Comparison of ENCODE assay signal across 8 cellular contexts in the genomic region with DNA sequence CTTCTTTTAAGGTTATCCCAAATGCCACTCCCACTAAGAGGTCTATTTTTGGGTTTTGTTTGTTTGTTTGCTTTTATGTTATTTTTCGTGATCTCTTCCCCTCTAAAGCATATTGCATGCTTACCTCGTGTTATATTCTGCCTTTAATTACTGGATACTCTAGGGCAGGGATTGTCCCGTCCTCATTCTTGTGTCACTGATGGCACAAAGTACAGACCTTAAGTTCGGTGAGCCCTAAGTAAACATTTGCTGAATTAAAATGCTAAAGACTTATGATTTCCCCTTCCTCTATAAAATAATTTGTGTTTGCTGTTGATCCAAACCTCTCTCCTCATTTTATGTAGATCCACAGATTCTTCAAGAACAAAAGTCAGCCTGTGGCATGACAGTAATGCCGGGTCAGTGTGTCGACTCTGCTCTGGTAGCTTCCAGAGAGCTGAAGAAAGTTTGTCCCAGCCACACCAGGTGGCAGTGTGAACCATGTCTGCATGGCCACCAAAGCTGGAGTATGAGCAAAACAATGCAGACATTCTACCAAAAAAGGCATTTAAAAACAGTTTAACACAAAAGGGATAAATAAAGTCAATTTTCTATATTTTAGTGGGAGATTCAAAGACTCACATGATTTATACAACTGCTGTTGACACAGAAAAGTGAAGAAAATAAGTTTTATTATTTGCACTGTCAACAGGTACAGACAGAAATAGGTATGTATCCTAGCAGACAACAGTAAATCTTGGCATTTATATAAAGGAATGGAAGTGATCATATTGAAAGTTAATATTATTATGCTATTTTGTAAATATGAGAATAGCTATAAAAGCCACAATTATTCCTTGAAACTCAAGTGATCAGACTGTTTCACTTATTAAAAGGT. TPM values are rescaled to one million over a fixed set of nuclear protein-coding genes. Genes with fewer than 3 reads are reported as not detected.
DNase-seq lines count a peak whose midpoint lies in the region; ATAC-seq, FAIRE-seq and TF ChIP-seq lines count a peak whose summit lies in the region.

No MANE protein-coding gene starts in this region.

- ATAC-seq in DND-41 (ENCODE audit: insufficient read depth, low read depth) = no peak
- ATAC-seq in GM21717 (IDR thresholded peaks at IDR 0.05; ENCODE audit: unreplicated experiment) = no peak
- ATAC-seq in stimulated activated memory B cell treated with anti-CD40 and anti-IgM and Interleukin-4, amounts not matched to agents 10 μg/mL and 1 μg/mL and 100 μg/mL, for 72 hours = no peak

- no peaks in the 10 kb centered on the region for H3K4me1 Mint-ChIP-seq in astrocyte (ENCODE audit: low read depth, unreplicated experiment)
- no peaks in the 10 kb centered on the region for H3K4me1 Mint-ChIP-seq in stimulated activated memory B cell treated with anti-CD40 and anti-IgM and Interleukin-4, amounts not matched to agents 10 μg/mL and 1 μg/mL and 100 μg/mL, for 72 hours

- H2AFZ ChIP-seq in DND-41 (ENCODE audit: low read depth, low read length) (no peak overlapping the region), Loucy (ENCODE audit: low read length) (no peak overlapping the region), astrocyte (ENCODE audit: low read depth, low read length) (no peak overlapping the region)

- no peak overlapping the region for H3K27ac Mint-ChIP-seq in astrocyte (ENCODE audit: unreplicated experiment)
- H3K27ac Mint-ChIP-seq in stimulated activated memory B cell treated with anti-CD40 and anti-IgM and Interleukin-4, amounts not matched to agents 10 μg/mL and 1 μg/mL and 100 μg/mL, for 72 hours = no peak overlapping the region

- no peaks in the 10 kb centered on the region for H3F3A ChIP-seq in Loucy (ENCODE audit: low read depth)

- H3K9me3 ChIP-seq in DND-41 (ENCODE audit: insufficient read depth, low read length, severe bottlenecking) (no peaks in the 10 kb centered on the region), Loucy (ENCODE audit: insufficient read depth, low read depth, low read length) (no peaks in the 10 kb centered on the region), astrocyte (ENCODE audit: insufficient read depth, low read depth, low read length) (no peaks in the 10 kb centered on the region)

- no peaks in the 10 kb centered on the region for H3K27me3 ChIP-seq in DND-41 (ENCODE audit: insufficient read depth, low read length, poor library complexity)
- no peaks in the 10 kb centered on the region for H3K27me3 ChIP-seq in Loucy (ENCODE audit: insufficient read depth, low read length, poor library complexity, severe bottlenecking)
- no peaks in the 10 kb centered on the region for H3K27me3 ChIP-seq in astrocyte (ENCODE audit: insufficient read depth, low read length)
- H3K27me3 ChIP-seq in kidney epithelial cell (ENCODE audit: control insufficient read depth, insufficient read depth, low read length) = peaks cover 3% of the 10 kb centered on the region

- no peak for FAIRE-seq in astrocyte (lab: Jason Lieb, UNC)

- H3K4me2 ChIP-seq in DND-41 (ENCODE audit: insufficient read depth, low read length) = no peak overlapping the region
- no peak overlapping the region for H3K4me2 ChIP-seq in Loucy (ENCODE audit: low read depth, low read length, poor library complexity, severe bottlenecking)
- no peak overlapping the region for H3K4me2 ChIP-seq in astrocyte (ENCODE audit: low read length)

- no peaks in the 10 kb centered on the region for H3K36me3 ChIP-seq in DND-41 (ENCODE audit: insufficient read depth, low read length)
- no peaks in the 10 kb centered on the region for H3K36me3 ChIP-seq in Loucy (ENCODE audit: insufficient read depth, low read length)
- H3K36me3 ChIP-seq in astrocyte (ENCODE audit: insufficient read depth, low read length) = no peaks in the 10 kb centered on the region
- no peaks in the 10 kb centered on the region for H3K36me3 ChIP-seq in kidney epithelial cell (ENCODE audit: control insufficient read depth, insufficient read depth, low read length)

- H3K79me2 ChIP-seq in DND-41 (ENCODE audit: insufficient read depth, low read length) (no peaks in the 10 kb centered on the region), Loucy (ENCODE audit: insufficient read depth, low read length) (no peaks in the 10 kb centered on the region), astrocyte (ENCODE audit: insufficient read depth, low read length) (no peaks in the 10 kb centered on the region)

- H3K4me3 ChIP-seq in DND-41 (ENCODE audit: low read depth in 1 of 2, low read length in 2 of 2) (no peak overlapping the region), Loucy (ENCODE audit: low read length, poor library complexity, severe bottlenecking) (no peak overlapping the region), astrocyte (ENCODE audit: insufficient read depth, low read depth, low read length) (no peak overlapping the region), kidney epithelial cell (ENCODE audit: low read depth, low read length) (no peak overlapping the region)

- no peak overlapping the region for H3K4me3 Mint-ChIP-seq in astrocyte (ENCODE audit: unreplicated experiment)
- H3K4me3 Mint-ChIP-seq in stimulated activated memory B cell treated with anti-CD40 and anti-IgM and Interleukin-4, amounts not matched to agents 10 μg/mL and 1 μg/mL and 100 μg/mL, for 72 hours = no peak overlapping the region

- TF ChIP-seq CTCF in DND-41 (IDR thresholded peaks at IDR 0.05; ENCODE audit: borderline replicate concordance, extremely low read depth, low read length, poor library complexity, severe bottlenecking) = peak; percentile 48
- TF ChIP-seq CTCF in Loucy (conservative IDR thresholded peaks at IDR 0.05; ENCODE audit: low read length) = peak; percentile 76
- TF ChIP-seq CTCF in astrocyte (IDR thresholded peaks at IDR 0.05; ENCODE audit: insufficient read depth, low read depth, low read length) = peak; percentile 39
- peak; percentile 83 for TF ChIP-seq CTCF in kidney epithelial cell (IDR thresholded peaks at IDR 0.05; ENCODE audit: insufficient read depth, low read length, poor library complexity, severe bottlenecking)

- H3K4me1 ChIP-seq in DND-41 (ENCODE audit: insufficient read depth, low read length) = no peaks in the 10 kb centered on the region
- H3K4me1 ChIP-seq in Loucy (ENCODE audit: insufficient read depth, low read length, poor library complexity, severe bottlenecking) = no peaks in the 10 kb centered on the region
- no peaks in the 10 kb centered on the region for H3K4me1 ChIP-seq in astrocyte (ENCODE audit: insufficient read depth, low read length)

- H3K9ac ChIP-seq in DND-41 (ENCODE audit: low read depth, low read length) (no peak overlapping the region), Loucy (ENCODE audit: low read depth, low read length, poor library complexity, severe bottlenecking) (no peak overlapping the region), astrocyte (ENCODE audit: low read length) (no peak overlapping the region)

- peak; percentile 27 for DNase-seq in A172 (ENCODE audit: low spot score)
- no peak for DNase-seq in DND-41
- DNase-seq in astrocyte (ENCODE audit: low read depth) = no peak
- DNase-seq in kidney epithelial cell (ENCODE audit: low read depth) = peak; percentile 18
- no peak for DNase-seq in T1000 (lab: John Stamatoyannopoulos, UW)

- no peaks in the 10 kb centered on the region for H3K36me3 Mint-ChIP-seq in astrocyte (ENCODE audit: low read depth, unreplicated experiment)
- H3K36me3 Mint-ChIP-seq in stimulated activated memory B cell treated with anti-CD40 and anti-IgM and Interleukin-4, amounts not matched to agents 10 μg/mL and 1 μg/mL and 100 μg/mL, for 72 hours = peaks cover 2% of the 10 kb centered on the region

- no peaks in the 10 kb centered on the region for H3K9me3 Mint-ChIP-seq in astrocyte (ENCODE audit: unreplicated experiment)
- H3K9me3 Mint-ChIP-seq in stimulated activated memory B cell treated with anti-CD40 and anti-IgM and Interleukin-4, amounts not matched to agents 10 μg/mL and 1 μg/mL and 100 μg/mL, for 72 hours = no peaks in the 10 kb centered on the region

- H3K27me3 Mint-ChIP-seq in astrocyte (ENCODE audit: low read depth, unreplicated experiment) = no peaks in the 10 kb centered on the region
- H3K27me3 Mint-ChIP-seq in stimulated activated memory B cell treated with anti-CD40 and anti-IgM and Interleukin-4, amounts not matched to agents 10 μg/mL and 1 μg/mL and 100 μg/mL, for 72 hours = peaks cover 12% of the 10 kb centered on the region

- no peak overlapping the region for H3K27ac ChIP-seq in DND-41 (ENCODE audit: low read length)
- no peak overlapping the region for H3K27ac ChIP-seq in astrocyte (ENCODE audit: low read depth, low read length)

- H4K20me1 ChIP-seq in DND-41 (ENCODE audit: insufficient read depth, low read length) (no peaks in the 10 kb centered on the region), Loucy (ENCODE audit: insufficient read depth, low read length, poor library complexity, severe bottlenecking) (no peaks in the 10 kb centered on the region), astrocyte (ENCODE audit: insufficient read depth, low read length) (no peaks in the 10 kb centered on the region)

- no peaks in the 10 kb centered on the region for H3K9me2 ChIP-seq in Loucy (replicated peaks; ENCODE audit: low read depth, low read length)

RNA-seq across cellular contexts. Expression of a gene that starts 17.9 kb away (rescaled TPM):
- total RNA-seq in A172 (2014; rRNA removed; shearing (Covaris generic)) = 40.1 and 44.4 TPM in 2 replicates
- 6.1 and 9.0 TPM in 2 replicates for total RNA-seq in astrocyte
- 15.7 and 20.6 TPM in 2 replicates for total RNA-seq in kidney epithelial cell

Comparison
In these comparisons a context has a peak if more than half of its experiments do, and no peak if none do; other contexts are left out.
1. DNase-seq: peak in A172 (single experiment) and kidney epithelial cell (single experiment); none in DND-41 (single experiment), astrocyte (single experiment) and T1000 (single experiment).
2. Peak in every context shown above with its lines, with median percentiles within 50 percentile points of each other: CTCF ChIP-seq.